13 cellular contexts compared by ENCODE assay signal in genomic region chr3:155661042-155661441, GRCh38.
DNase-seq lines count a peak whose midpoint lies in the region; ATAC-seq and TF ChIP-seq lines count a peak whose summit lies in the region.
"Had no signal": no experiment of that assay in that cellular context is flagged by ENCODE, and none has a peak within 500 bp of the region (broad histone marks: within the 10 kb centered on the region; RNA-seq: fewer than 3 reads in every experiment).

No MANE protein-coding gene starts in this region.

- TF ChIP-seq CTCF in GM23338 (conservative IDR thresholded peaks at IDR 0.05; ENCODE audit: low read depth in 2 of 2): no peak
- TF ChIP-seq CTCF in endodermal cell (conservative IDR thresholded peaks at IDR 0.05): no peak
- no peak for TF ChIP-seq CTCF in upper lobe of left lung (IDR thresholded peaks at IDR 0.05)
- TF ChIP-seq CTCF in OCI-LY7 (conservative IDR thresholded peaks at IDR 0.05; ENCODE audit: low read length): no peak

- no peak overlapping the region for H4K8ac ChIP-seq in mesenchymal stem cell (ENCODE audit: low read length)

- no peak for DNase-seq in GM23338 (ENCODE audit: low spot score)
- DNase-seq in endodermal cell: no peak
- no peak for DNase-seq in mesenchymal stem cell
- DNase-seq in upper lobe of left lung: no peak
- DNase-seq in stimulated activated naive B cell treated with anti-CD40 and anti-IgM and Interleukin-4, amounts not matched to agents 10 μg/mL and 1 μg/mL and 100 μg/mL, for 72 hours: no peak
- no peak for DNase-seq in SKM-1 (lab: John Stamatoyannopoulos, UW; ENCODE audit: unreplicated experiment)
- no peak for DNase-seq in OCI-LY7 (ENCODE audit: low spot score)
- DNase-seq in NCI-H2029 (lab: John Stamatoyannopoulos, UW): no peak
- DNase-seq: CD8-positive, alpha-beta T cell; COR-L47; GF-D8; H7 had no signal

- ATAC-seq in GM23338: no peak
- peak in 1 of 2 donors; percentile 5 for ATAC-seq in upper lobe of left lung (ENCODE audit: low FRiP score in 2 of 2)
- ATAC-seq in stimulated activated naive B cell treated with anti-CD40 and anti-IgM and Interleukin-4, amounts not matched to agents 10 μg/mL and 1 μg/mL and 100 μg/mL, for 72 hours (replicated peaks): no peak
- ATAC-seq: CD8-positive, alpha-beta T cell had no signal

- H3K4me1 ChIP-seq in GM23338 (ENCODE audit: insufficient read depth): peaks cover 30% of the 10 kb centered on the region
- H3K4me1 ChIP-seq in endodermal cell (ENCODE audit: control insufficient read depth, insufficient read depth, low read length): peaks cover 3% of the 10 kb centered on the region
- peaks cover 2% of the 10 kb centered on the region for H3K4me1 ChIP-seq in mesenchymal stem cell (ENCODE audit: control insufficient read depth, insufficient read depth, low read depth, low read length)
- H3K4me1 ChIP-seq in upper lobe of left lung: peaks cover 0 to 16% (median 13%) of the 10 kb centered on the region in 4 donors
- H3K4me1 ChIP-seq in OCI-LY7 (ENCODE audit: insufficient read depth, low read length, poor library complexity, severe bottlenecking): no peaks in the 10 kb centered on the region

- no peak overlapping the region for H3K9ac ChIP-seq in endodermal cell (ENCODE audit: extremely low read depth, low read length, poor library complexity, severe bottlenecking)
- H3K9ac ChIP-seq in mesenchymal stem cell (ENCODE audit: low read length): no peak overlapping the region

- no peaks in the 10 kb centered on the region for H3K36me3 ChIP-seq in GM23338 (ENCODE audit: insufficient read depth)
- H3K36me3 ChIP-seq in endodermal cell (ENCODE audit: control insufficient read depth, insufficient read depth, low read length): no peaks in the 10 kb centered on the region
- no peaks in the 10 kb centered on the region for H3K36me3 ChIP-seq in mesenchymal stem cell (ENCODE audit: control insufficient read depth in 1 of 2, insufficient read depth in 2 of 2, low read depth in 1 of 2, low read length in 2 of 2)
- H3K36me3 ChIP-seq in upper lobe of left lung: no peaks in the 10 kb centered on the region
- H3K36me3 ChIP-seq in OCI-LY7 (ENCODE audit: insufficient read depth, low read length): no peaks in the 10 kb centered on the region

- peaks cover 22% of the 10 kb centered on the region for H3K4me1 Mint-ChIP-seq in GM23338
- H3K4me1 Mint-ChIP-seq in endodermal cell: peaks cover 27% of the 10 kb centered on the region
- no peaks in the 10 kb centered on the region for H3K4me1 Mint-ChIP-seq in stimulated activated naive B cell treated with anti-CD40 and anti-IgM and Interleukin-4, amounts not matched to agents 10 μg/mL and 1 μg/mL and 100 μg/mL, for 72 hours

- no peak overlapping the region for H2BK15ac ChIP-seq in mesenchymal stem cell (ENCODE audit: low read depth, poor library complexity, severe bottlenecking)

- no peaks in the 10 kb centered on the region for H3K79me1 ChIP-seq in mesenchymal stem cell (replicated peaks; ENCODE audit: low read length, poor library complexity, severe bottlenecking)

- peaks cover 12% of the 10 kb centered on the region; the same call in 1 of the 2 replicates for H3K79me2 ChIP-seq in GM23338 (replicated peaks; ENCODE audit: insufficient read depth)
- H3K79me2 ChIP-seq in OCI-LY7 (ENCODE audit: insufficient read depth, low read depth, low read length): no peaks in the 10 kb centered on the region

- intact Hi-C loops in OCI-LY7 (cut with micrococcal nuclease; ENCODE audit: unreplicated experiment): no loop called here

- H2BK120ac ChIP-seq in mesenchymal stem cell (ENCODE audit: low read depth, low read length): no peak overlapping the region

- POLR2A ChIA-PET in OCI-LY7 (lab: Charles Lee): interaction anchor here (0.7 to 1.1 kb wide), 2 partner anchors 19 to 77 kb away, joined by 3 to 4 read pairs; no protein-coding TSS in a partner anchor

- H3K27ac ChIP-seq in GM23338 (ENCODE audit: low read depth) (no peak overlapping the region), endodermal cell (ENCODE audit: low read depth, low read length) (no peak overlapping the region), mesenchymal stem cell (ENCODE audit: low read length, poor library complexity, severe bottlenecking) (no peak overlapping the region), upper lobe of left lung (peak overlapping the region; percentile 7 to 71 (median 60)), OCI-LY7 (ENCODE audit: low read depth, low read length, poor library complexity, severe bottlenecking) (no peak overlapping the region)

- H3K4me2 ChIP-seq in GM23338 (peak overlapping the region; percentile 16; the same call in 1 of the 2 replicates), mesenchymal stem cell (ENCODE audit: low read length, poor library complexity, severe bottlenecking) (no peak overlapping the region), OCI-LY7 (ENCODE audit: low read length) (no peak overlapping the region)

- 0 out of 2 replicates have a peak, but pooled peaks cover 3% of the 10 kb centered on the region for H3F3A ChIP-seq in GM23338 (replicated peaks; ENCODE audit: low read depth)

- H2BK5ac ChIP-seq in mesenchymal stem cell (ENCODE audit: low read depth, low read length, poor library complexity, severe bottlenecking): no peak overlapping the region

- H4K91ac ChIP-seq in mesenchymal stem cell (ENCODE audit: low read length): no peak overlapping the region

- H3K27me3 Mint-ChIP-seq in GM23338 (ENCODE audit: insufficient read depth, low read depth, poor library complexity) (no peaks in the 10 kb centered on the region), endodermal cell (ENCODE audit: insufficient read depth) (no peaks in the 10 kb centered on the region)
- no peaks in the 10 kb centered on the region for H3K27me3 Mint-ChIP-seq in stimulated activated naive B cell treated with anti-CD40 and anti-IgM and Interleukin-4, amounts not matched to agents 10 μg/mL and 1 μg/mL and 100 μg/mL, for 72 hours

- H3K18ac ChIP-seq in mesenchymal stem cell (ENCODE audit: low read depth in 1 of 2, low read length in 2 of 2): no peak overlapping the region

- H2AFZ ChIP-seq in GM23338 (no peak overlapping the region), mesenchymal stem cell (ENCODE audit: low read depth, low read length) (no peak overlapping the region), OCI-LY7 (ENCODE audit: low read length) (no peak overlapping the region)

- H3K9me3 Mint-ChIP-seq in GM23338 (no peaks in the 10 kb centered on the region), endodermal cell (no peaks in the 10 kb centered on the region)
- no peaks in the 10 kb centered on the region for H3K9me3 Mint-ChIP-seq in stimulated activated naive B cell treated with anti-CD40 and anti-IgM and Interleukin-4, amounts not matched to agents 10 μg/mL and 1 μg/mL and 100 μg/mL, for 72 hours
- H3K9me3 Mint-ChIP-seq: CD8-positive, alpha-beta T cell had no signal

- H3K27me3 ChIP-seq in GM23338 (ENCODE audit: insufficient read depth) (no peaks in the 10 kb centered on the region), endodermal cell (ENCODE audit: control insufficient read depth, insufficient read depth, low read length, poor library complexity, severe bottlenecking) (no peaks in the 10 kb centered on the region), mesenchymal stem cell (ENCODE audit: control insufficient read depth in 1 of 2, insufficient read depth in 1 of 2, low read length in 2 of 2) (no peaks in the 10 kb centered on the region), upper lobe of left lung (no peaks in the 10 kb centered on the region)

- H3K9me2 ChIP-seq in GM23338 (ENCODE audit: insufficient read depth) (no peaks in the 10 kb centered on the region), OCI-LY7 (ENCODE audit: insufficient read depth, low read length) (no peaks in the 10 kb centered on the region)

- TF ChIP-seq EP300 in upper lobe of left lung (IDR thresholded peaks at IDR 0.05): no peak

- H3K36me3 Mint-ChIP-seq in GM23338 (ENCODE audit: low read depth) (no peaks in the 10 kb centered on the region), endodermal cell (ENCODE audit: low read depth) (no peaks in the 10 kb centered on the region)
- H3K36me3 Mint-ChIP-seq in stimulated activated naive B cell treated with anti-CD40 and anti-IgM and Interleukin-4, amounts not matched to agents 10 μg/mL and 1 μg/mL and 100 μg/mL, for 72 hours: no peaks in the 10 kb centered on the region
- H3K36me3 Mint-ChIP-seq: CD14-positive monocyte; CD8-positive, alpha-beta T cell had no signal

- no peak overlapping the region for H3K4me3 ChIP-seq in GM23338
- peak overlapping the region; percentile 21 for H3K4me3 ChIP-seq in endodermal cell (ENCODE audit: low read length)
- no peak overlapping the region for H3K4me3 ChIP-seq in mesenchymal stem cell (ENCODE audit: insufficient read depth in 1 of 2, low read depth in 1 of 2, low read length in 2 of 2)
- H3K4me3 ChIP-seq in upper lobe of left lung: no peak overlapping the region
- no peak overlapping the region for H3K4me3 ChIP-seq in OCI-LY7 (ENCODE audit: low read depth, low read length, poor library complexity, severe bottlenecking)

- no peak overlapping the region for H3K23ac ChIP-seq in mesenchymal stem cell (ENCODE audit: low read length in 2 of 2)

- H3K27ac Mint-ChIP-seq in GM23338 (no peak overlapping the region), endodermal cell (no peak overlapping the region)
- H3K27ac Mint-ChIP-seq in stimulated activated naive B cell treated with anti-CD40 and anti-IgM and Interleukin-4, amounts not matched to agents 10 μg/mL and 1 μg/mL and 100 μg/mL, for 72 hours: no peak overlapping the region
- H3K27ac Mint-ChIP-seq: CD14-positive monocyte; CD8-positive, alpha-beta T cell had no signal

- H3K9me3 ChIP-seq in endodermal cell (ENCODE audit: control insufficient read depth, low read length): no peaks in the 10 kb centered on the region
- no peaks in the 10 kb centered on the region for H3K9me3 ChIP-seq in mesenchymal stem cell (ENCODE audit: control insufficient read depth, low read length)
- H3K9me3 ChIP-seq in upper lobe of left lung: no peaks in the 10 kb centered on the region
- H3K9me3 ChIP-seq in OCI-LY7 (ENCODE audit: low read length): no peaks in the 10 kb centered on the region

- H3K4me3 Mint-ChIP-seq in GM23338 (no peak overlapping the region), endodermal cell (no peak overlapping the region)
- H3K4me3 Mint-ChIP-seq in stimulated activated naive B cell treated with anti-CD40 and anti-IgM and Interleukin-4, amounts not matched to agents 10 μg/mL and 1 μg/mL and 100 μg/mL, for 72 hours: no peak overlapping the region
- H3K4me3 Mint-ChIP-seq: CD14-positive monocyte; CD8-positive, alpha-beta T cell had no signal

- no peak overlapping the region for H3K4ac ChIP-seq in mesenchymal stem cell (ENCODE audit: low read depth in 1 of 2, low read length in 2 of 2)

- no peak overlapping the region for H2BK12ac ChIP-seq in mesenchymal stem cell (ENCODE audit: low read length in 2 of 2)

- 100% methylated on average over 1 of the region's 1 CpG; no CpG with 5 or more reads in 1 of the 2 experiments for WGBS in endodermal cell (ENCODE audit: insufficient coverage in 1 of 2, insufficient read length in 1 of 2), 2 experiments
- WGBS in mesenchymal stem cell: 100% methylated on average over 1 of the region's 1 CpG
- 62 to 82% methylated on average over 1 of the region's 1 CpG for WGBS in upper lobe of left lung, 2 donors

- H2AK5ac ChIP-seq in mesenchymal stem cell (ENCODE audit: low read length, severe bottlenecking): peak overlapping the region; percentile 43

- H3K14ac ChIP-seq in mesenchymal stem cell (ENCODE audit: low read length in 2 of 2): no peak overlapping the region

- no TSS peak for BruUV-seq in OCI-LY7 (replicated peaks; lab: Mats Ljungman, UMichigan)

- no peaks in the 10 kb centered on the region for H4K20me1 ChIP-seq in GM23338 (replicated peaks; ENCODE audit: insufficient read depth)
- no peaks in the 10 kb centered on the region for H4K20me1 ChIP-seq in OCI-LY7 (ENCODE audit: insufficient read depth, low read length)

- CTCF ChIA-PET in OCI-LY7 (lab: Charles Lee; ENCODE audit: unreplicated experiment): no interaction called here

- TF ChIP-seq POLR2A in upper lobe of left lung (IDR thresholded peaks at IDR 0.05): no peak

Comparison
In these comparisons a context has a peak if more than half of its experiments do, and no peak if none do; other contexts are left out.
1. H3K27ac ChIP-seq: peak in upper lobe of left lung (4 of 4); none in GM23338 (single experiment), endodermal cell (single experiment), mesenchymal stem cell (single experiment) and OCI-LY7 (single experiment).